12 cellular contexts compared by ENCODE assay signal in the genomic region with DNA sequence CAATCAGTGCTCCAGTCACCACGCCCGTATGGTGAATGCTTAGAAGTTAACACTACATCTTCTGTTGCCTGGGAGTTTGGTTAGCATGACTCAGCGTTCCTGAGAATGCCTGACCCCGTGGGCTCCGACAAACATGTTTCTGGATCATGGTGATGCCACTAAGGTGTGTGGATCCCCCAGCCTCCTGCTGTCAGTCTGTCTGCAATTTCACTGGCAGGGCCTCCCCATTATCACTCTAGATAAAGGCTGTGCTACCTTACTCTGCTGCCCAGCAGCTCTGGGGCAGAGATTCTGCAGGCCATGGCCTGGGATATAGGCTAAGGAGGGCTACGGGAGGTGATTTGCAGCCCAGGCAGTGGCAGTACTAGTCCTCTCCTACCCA.
DNase-seq lines count a peak whose midpoint lies in the region; ATAC-seq and TF ChIP-seq lines count a peak whose summit lies in the region.
"Had no signal": no experiment of that assay in that cellular context is flagged by ENCODE, and none has a peak within 500 bp of the region (broad histone marks: within the 10 kb centered on the region; RNA-seq: fewer than 3 reads in every experiment).

No MANE protein-coding gene starts in this region.

- H3K36me3 ChIP-seq in brain microvascular endothelial cell (replicated peaks) = no peaks in the 10 kb centered on the region
- H3K36me3 ChIP-seq: neural progenitor cell had no signal

- CTCF ChIA-PET in CD4-positive, alpha-beta T cell (lab: Charles Lee) = no interaction called here

- no peaks in the 10 kb centered on the region for H3K9me3 ChIP-seq in right cardiac atrium (ENCODE audit: control insufficient read depth, low read length)
- no peaks in the 10 kb centered on the region for H3K9me3 ChIP-seq in CD4-positive, alpha-beta T cell (ENCODE audit: control insufficient read depth, low read length)

- peak; percentile 54 for DNase-seq in HuH-7 (ENCODE audit: low spot score)
- peak; percentile 77 for DNase-seq in brain microvascular endothelial cell
- DNase-seq in right cardiac atrium = peak in 1 of 3 donors; percentile 48
- DNase-seq in superior temporal gyrus (ENCODE audit: extremely low spot score) = peak; percentile 4
- DNase-seq in GF-D8 (lab: John Stamatoyannopoulos, UW) = no peak
- DNase-seq in midbrain (lab: John Stamatoyannopoulos, UW) = no peak
- DNase-seq in CD4-positive, alpha-beta T cell = no peak
- DNase-seq: HCEC 1CT; stimulated activated CD4-positive, alpha-beta T cell treated with anti-CD3 and anti-CD28 coated beads, Interleukin-2, amount 100 ng/mL, for 24 hours; stimulated activated naive CD8-positive, alpha-beta T cell treated with anti-CD3 and anti-CD28 coated beads, Interleukin-15, amount 100 ng/mL, for 72 hours had no signal

- peaks cover 18% of the 10 kb centered on the region for H3K4me1 ChIP-seq in right cardiac atrium (ENCODE audit: control insufficient read depth, insufficient read depth, low read length)
- H3K4me1 ChIP-seq: neural progenitor cell had no signal

- no peaks in the 10 kb centered on the region for H3K9me3 Mint-ChIP-seq in CD4-positive, alpha-beta T cell
- H3K9me3 Mint-ChIP-seq: neural progenitor cell; stimulated activated naive CD8-positive, alpha-beta T cell treated with anti-CD3 and anti-CD28 coated beads, Interleukin-15, amount 100 ng/mL, for 72 hours had no signal

- in situ Hi-C loops in brain microvascular endothelial cell (cut with HindIII; ENCODE audit: low pct_ligation_motif_present, low sequenced_read_pairs) = no loop called here

- intact Hi-C loops in right cardiac atrium (cut with DNase I) = no loop called here
- intact Hi-C loops in CD4-positive, alpha-beta T cell (cut with DNase I, micrococcal nuclease) = no loop called here

- ATAC-seq in right cardiac atrium (peak; percentile 6 to 53), HG03460 (IDR thresholded peaks at IDR 0.05; ENCODE audit: unreplicated experiment) (no peak)
- ATAC-seq in CD4-positive, alpha-beta T cell (ENCODE audit: poor library complexity) = no peak
- ATAC-seq: stimulated activated naive CD8-positive, alpha-beta T cell treated with anti-CD3 and anti-CD28 coated beads, Interleukin-15, amount 100 ng/mL, for 72 hours had no signal

- H3K27me3 Mint-ChIP-seq in CD4-positive, alpha-beta T cell = no peaks in the 10 kb centered on the region

- no peak overlapping the region for H3K4me3 Mint-ChIP-seq in CD4-positive, alpha-beta T cell
- H3K4me3 Mint-ChIP-seq: neural progenitor cell; stimulated activated naive CD8-positive, alpha-beta T cell treated with anti-CD3 and anti-CD28 coated beads, Interleukin-15, amount 100 ng/mL, for 72 hours had no signal

- no peak overlapping the region for H3K27ac Mint-ChIP-seq in CD4-positive, alpha-beta T cell
- H3K27ac Mint-ChIP-seq: neural progenitor cell had no signal

- WGBS in right cardiac atrium = 53% methylated on average over 6 of the region's 6 CpGs

- POLR2A ChIA-PET in CD4-positive, alpha-beta T cell (lab: Charles Lee) = no interaction called here

- TF ChIP-seq CTCF in brain microvascular endothelial cell (IDR thresholded peaks at IDR 0.05; ENCODE audit: low read depth, low read length, missing control alignments) = no peak
- TF ChIP-seq CTCF in CD4-positive, alpha-beta T cell (IDR thresholded peaks at IDR 0.05) = no peak

- H3K4me3 ChIP-seq in brain microvascular endothelial cell (ENCODE audit: low read depth, low read length) (no peak overlapping the region), right cardiac atrium (ENCODE audit: low read length) (no peak overlapping the region)
- H3K4me3 ChIP-seq: neural progenitor cell had no signal

- H3K27me3 ChIP-seq in brain microvascular endothelial cell (replicated peaks) (no peaks in the 10 kb centered on the region), right cardiac atrium (ENCODE audit: control insufficient read depth, insufficient read depth) (no peaks in the 10 kb centered on the region)
- H3K27me3 ChIP-seq in CD4-positive, alpha-beta T cell (ENCODE audit: control insufficient read depth, insufficient read depth, low read length) = no peaks in the 10 kb centered on the region
- H3K27me3 ChIP-seq: neural progenitor cell had no signal

- H3K27ac ChIP-seq in brain microvascular endothelial cell (peak overlapping the region; percentile 74), right cardiac atrium (ENCODE audit: low read length) (no peak overlapping the region)
- no peak overlapping the region for H3K27ac ChIP-seq in CD4-positive, alpha-beta T cell (ENCODE audit: low read depth, low read length)
- H3K27ac ChIP-seq: neural progenitor cell had no signal

- no peaks in the 10 kb centered on the region for H3K4me1 Mint-ChIP-seq in CD4-positive, alpha-beta T cell (ENCODE audit: low read depth)
- H3K4me1 Mint-ChIP-seq: stimulated activated naive CD8-positive, alpha-beta T cell treated with anti-CD3 and anti-CD28 coated beads, Interleukin-15, amount 100 ng/mL, for 72 hours had no signal

- no peaks in the 10 kb centered on the region for H3K36me3 Mint-ChIP-seq in CD4-positive, alpha-beta T cell (ENCODE audit: low read depth)
- H3K36me3 Mint-ChIP-seq: neural progenitor cell had no signal

Comparison
In these comparisons a context has a peak if more than half of its experiments do, and no peak if none do; other contexts are left out.
1. DNase-seq: peak in HuH-7 (single experiment), brain microvascular endothelial cell (single experiment) and superior temporal gyrus (single experiment); none in GF-D8 (single experiment), midbrain (single experiment) and CD4-positive, alpha-beta T cell (0 of 10).
2. ATAC-seq: peak in right cardiac atrium (2 of 2); none in HG03460 (single experiment) and CD4-positive, alpha-beta T cell (single experiment).